ENCODE assay signal across 1 cellular context in the genomic region with DNA sequence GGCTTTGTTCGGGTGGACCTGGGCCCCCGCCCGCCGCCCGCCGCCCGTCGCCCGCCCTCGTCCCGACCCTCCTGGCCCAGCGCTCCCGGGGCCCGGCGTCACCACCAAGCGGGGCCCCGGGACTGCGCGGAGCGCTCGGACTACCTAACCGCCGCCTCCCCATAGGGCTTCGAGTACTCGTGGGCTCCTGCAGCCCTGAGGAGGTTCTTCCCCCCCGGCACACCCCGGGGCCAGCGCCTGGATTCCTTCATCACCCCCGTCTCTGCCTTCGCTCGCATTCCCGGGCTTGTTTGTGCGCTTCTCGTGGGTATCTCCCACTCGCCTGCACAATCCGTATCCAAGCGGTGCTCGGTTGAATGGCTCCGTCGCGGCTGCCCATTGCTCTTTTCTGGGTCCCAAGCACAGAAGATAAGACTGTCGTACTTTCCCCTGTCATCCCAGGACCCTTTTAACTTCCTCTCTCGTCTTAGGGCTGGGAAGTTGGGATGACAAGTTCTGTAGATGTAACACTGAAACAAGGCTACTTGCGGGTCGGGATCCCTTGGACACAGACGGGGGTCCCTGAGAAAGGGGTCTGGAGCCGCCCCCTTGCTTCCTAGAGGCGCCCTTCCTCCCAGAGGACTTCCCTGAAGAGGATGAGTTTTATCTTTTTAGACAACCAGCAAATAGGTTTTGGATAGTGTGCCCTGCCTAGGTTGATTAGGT.
TF ChIP-seq lines count a peak whose summit lies in the region.

No MANE protein-coding gene starts in this region.

TF ChIP-seq in H1, 55 proteins besides CTCF, POLR2A, EP300 and RAD21:
- TF ChIP-seq YY1 (IDR thresholded peaks at IDR 0.05; ENCODE audit: low read depth, low read length) = no peak
- peak; percentile 62 for TF ChIP-seq ASH2L (IDR thresholded peaks at IDR 0.05; ENCODE audit: low read length)
TF ChIP-seq in H1: peak in this region for 1.
